In genomic region chr10:69338547-69339450, GRCh38 we compare ENCODE assay signal across 8 cellular contexts.
DNase-seq lines count a peak whose midpoint lies in the region; ATAC-seq and TF ChIP-seq lines count a peak whose summit lies in the region.

No MANE protein-coding gene starts in this region.

- no peaks in the 10 kb centered on the region for H3K27me3 Mint-ChIP-seq in CD4-positive, alpha-beta T cell

- no peaks in the 10 kb centered on the region for H3K9me3 ChIP-seq in CD4-positive, alpha-beta T cell (ENCODE audit: control insufficient read depth, low read length)
- H3K9me3 ChIP-seq in parathyroid adenoma (ENCODE audit: control insufficient read depth, low read length), result no peaks in the 10 kb centered on the region

- no peaks in the 10 kb centered on the region for H3K9me3 Mint-ChIP-seq in CD4-positive, alpha-beta T cell

- peak overlapping the region; percentile 65 for H2AFZ ChIP-seq in parathyroid adenoma

- peaks cover 18% of the 10 kb centered on the region for H3K36me3 Mint-ChIP-seq in CD4-positive, alpha-beta T cell (ENCODE audit: low read depth)

- TF ChIP-seq CTCF in CD4-positive, alpha-beta T cell (IDR thresholded peaks at IDR 0.05), result no peak
- TF ChIP-seq CTCF in epithelial cell of esophagus (IDR thresholded peaks at IDR 0.05; ENCODE audit: insufficient read depth, low read depth, low read length, missing control alignments), result no peak
- TF ChIP-seq CTCF in parathyroid adenoma (IDR thresholded peaks at IDR 0.05), result no peak
- TF ChIP-seq CTCF in foreskin fibroblast (IDR thresholded peaks at IDR 0.05; ENCODE audit: low read depth, low read length), result no peak

- ATAC-seq in CD4-positive, alpha-beta T cell (ENCODE audit: poor library complexity), result no peak

- H3K4me2 ChIP-seq in parathyroid adenoma (ENCODE audit: low read length), result no peak overlapping the region

- H3K79me2 ChIP-seq in parathyroid adenoma, result peaks cover 67% of the 10 kb centered on the region

- H3K27ac ChIP-seq in CD4-positive, alpha-beta T cell (ENCODE audit: low read depth, low read length), result no peak overlapping the region
- peak overlapping the region; percentile 86 for H3K27ac ChIP-seq in parathyroid adenoma

- no peak overlapping the region for H3K9ac ChIP-seq in parathyroid adenoma

- POLR2A ChIA-PET in CD4-positive, alpha-beta T cell (lab: Charles Lee), result interaction anchor here (1.6 kb wide), 2 partner anchors 11 to 15 kb away, joined by 5 to 7 read pairs; no protein-coding TSS in a partner anchor

- CTCF ChIA-PET in CD4-positive, alpha-beta T cell (lab: Charles Lee), result interaction anchor here (1.5 kb wide), 1 partner anchor 15 kb away, joined by 4 read pairs; no protein-coding TSS in a partner anchor

- H3K4me3 ChIP-seq in epithelial cell of esophagus (ENCODE audit: low read length), result peak overlapping the region; percentile 31
- no peak overlapping the region for H3K4me3 ChIP-seq in parathyroid adenoma (ENCODE audit: low read depth, low read length)
- H3K4me3 ChIP-seq in foreskin fibroblast (ENCODE audit: low read depth in 1 of 2, low read length in 2 of 2), result no peak overlapping the region

- H3K27me3 ChIP-seq in CD4-positive, alpha-beta T cell (ENCODE audit: control insufficient read depth, insufficient read depth, low read length), result no peaks in the 10 kb centered on the region
- H3K27me3 ChIP-seq in parathyroid adenoma (ENCODE audit: control insufficient read depth, insufficient read depth, low read length), result no peaks in the 10 kb centered on the region

- no peaks in the 10 kb centered on the region for H3K36me3 ChIP-seq in parathyroid adenoma (ENCODE audit: control insufficient read depth, insufficient read depth, low read length)

- H3K27ac Mint-ChIP-seq in CD4-positive, alpha-beta T cell, result peak overlapping the region; percentile 65

- intact Hi-C loops in CD4-positive, alpha-beta T cell (cut with DNase I, micrococcal nuclease), result no loop called here

- no peak overlapping the region for H3K4me3 Mint-ChIP-seq in CD4-positive, alpha-beta T cell

- peaks cover 35% of the 10 kb centered on the region for H3K4me1 ChIP-seq in parathyroid adenoma

- H3K4me1 Mint-ChIP-seq in CD4-positive, alpha-beta T cell (ENCODE audit: low read depth), result peaks cover 75% of the 10 kb centered on the region

- no peak for DNase-seq in CD4-positive, alpha-beta T cell
- DNase-seq in NOMO-1 treated with DMSO at 0.1 percent for 48 hours (lab: John Stamatoyannopoulos, UW; ENCODE audit: unreplicated experiment) (peak; percentile 24), epithelial cell of esophagus (ENCODE audit: low read depth) (no peak), NCI-H187 (lab: John Stamatoyannopoulos, UW) (no peak), COR-L47 (lab: John Stamatoyannopoulos, UW) (no peak), foreskin melanocyte (no peak), foreskin fibroblast (no peak)
